8 cellular contexts compared by ENCODE assay signal in genomic region chr1:34742667-34743270, GRCh38. TPM values are rescaled to one million over a fixed set of nuclear protein-coding genes. Genes with fewer than 3 reads are reported as not detected.
DNase-seq lines count a peak whose midpoint lies in the region; ATAC-seq and TF ChIP-seq lines count a peak whose summit lies in the region.

No MANE protein-coding gene starts in this region.

- no peaks in the 10 kb centered on the region for H3K27me3 ChIP-seq in liver (ENCODE audit: control insufficient read depth in 4 of 4, insufficient read depth in 4 of 4, low read length in 3 of 4)

- ATAC-seq in HG03039 (IDR thresholded peaks at IDR 0.05; ENCODE audit: unreplicated experiment) (peak; percentile 70), HG03378 (IDR thresholded peaks at IDR 0.05; ENCODE audit: unreplicated experiment) (no peak)

- TF ChIP-seq CTCF in choroid plexus epithelial cell (conservative IDR thresholded peaks at IDR 0.05; ENCODE audit: low read depth, low read length) (peak; percentile 90), liver (IDR thresholded peaks at IDR 0.05; ENCODE audit: low read depth, low read length, missing input control) (peak; percentile 86)

- no peak overlapping the region for H3K27ac Mint-ChIP-seq in activated CD4-positive, alpha-beta T cell treated with anti-CD3 and anti-CD28 coated beads, Interleukin-2, amount 10 ng/mL, durations not matched to agents 24 days and 14 days

- H3K9me3 Mint-ChIP-seq in activated CD4-positive, alpha-beta T cell treated with anti-CD3 and anti-CD28 coated beads, Interleukin-2, amount 10 ng/mL, durations not matched to agents 24 days and 14 days: no peaks in the 10 kb centered on the region

- peaks cover 0 to 5% (median 2%) of the 10 kb centered on the region in 4 donors for H3K4me1 ChIP-seq in liver (ENCODE audit: control insufficient read depth in 4 of 4, insufficient read depth in 4 of 4, low read length in 3 of 4)

- H3K27me3 Mint-ChIP-seq in activated CD4-positive, alpha-beta T cell treated with anti-CD3 and anti-CD28 coated beads, Interleukin-2, amount 10 ng/mL, durations not matched to agents 24 days and 14 days: peaks cover 1% of the 10 kb centered on the region

- peak; percentile 71 for DNase-seq in G401 (ENCODE audit: low spot score)
- peak; percentile 15 for DNase-seq in NCI-H446 treated with DMSO at 0.1 percent for 48 hours (lab: John Stamatoyannopoulos, UW)
- DNase-seq in activated CD4-positive, alpha-beta T cell treated with anti-CD3 and anti-CD28 coated beads, Interleukin-2, amount 10 ng/mL, durations not matched to agents 24 days and 14 days: peak; percentile 94
- peak; percentile 76 for DNase-seq in choroid plexus epithelial cell (ENCODE audit: low read depth)
- peak; percentile 78 to 85 for DNase-seq in stimulated activated CD4-positive, alpha-beta T cell treated with anti-CD3 and anti-CD28 coated beads, Interleukin-4, amount 100 ng/mL, for 48 hours (ENCODE audit: low read depth in 2 of 2)

- H3K4me1 Mint-ChIP-seq in activated CD4-positive, alpha-beta T cell treated with anti-CD3 and anti-CD28 coated beads, Interleukin-2, amount 10 ng/mL, durations not matched to agents 24 days and 14 days: no peaks in the 10 kb centered on the region

- H3K4me3 ChIP-seq in choroid plexus epithelial cell (ENCODE audit: low read depth, low read length): no peak overlapping the region
- no peak overlapping the region for H3K4me3 ChIP-seq in liver (ENCODE audit: low read depth in 1 of 3, low read length in 3 of 3)

- in situ Hi-C loops in G401 (cut with HindIII; ENCODE audit: low sequenced_read_pairs): no loop called here

- no peak overlapping the region for H3K27ac ChIP-seq in liver (ENCODE audit: low read depth in 1 of 2, low read length in 2 of 2)

- intact Hi-C loops in activated CD4-positive, alpha-beta T cell treated with anti-CD3 and anti-CD28 coated beads, Interleukin-2, amount 10 ng/mL, durations not matched to agents 24 days and 14 days (cut with micrococcal nuclease): loop anchor here (2.0 to 5.0 kb wide), 2 partner anchors 276 to 1110 kb away; no protein-coding TSS in a partner anchor

- WGBS in liver: 13% methylated on average over 16 of the region's 16 CpGs

- no peak overlapping the region for H3K9ac ChIP-seq in liver (ENCODE audit: low read depth in 1 of 2, low read length in 2 of 2)

- no peak overlapping the region for H3K4me3 Mint-ChIP-seq in activated CD4-positive, alpha-beta T cell treated with anti-CD3 and anti-CD28 coated beads, Interleukin-2, amount 10 ng/mL, durations not matched to agents 24 days and 14 days

- H3K9me3 ChIP-seq in liver (ENCODE audit: control insufficient read depth in 4 of 4, low read length in 3 of 4): no peaks in the 10 kb centered on the region

- peak; percentile 89 to 95 for TF ChIP-seq RAD21 in liver (IDR thresholded peaks at IDR 0.05)

- H3K36me3 ChIP-seq in liver (ENCODE audit: control insufficient read depth in 4 of 4, insufficient read depth in 3 of 4, low read depth in 1 of 4, low read length in 3 of 4): no peaks in the 10 kb centered on the region

- H3K36me3 Mint-ChIP-seq in activated CD4-positive, alpha-beta T cell treated with anti-CD3 and anti-CD28 coated beads, Interleukin-2, amount 10 ng/mL, durations not matched to agents 24 days and 14 days (ENCODE audit: low read depth): no peaks in the 10 kb centered on the region

TF ChIP-seq in liver, 16 proteins besides CTCF, POLR2A, EP300 and RAD21:
- no peak for TF ChIP-seq JUND (IDR thresholded peaks at IDR 0.05)
- peak; percentile 37 for TF ChIP-seq HNF4G (IDR thresholded peaks at IDR 0.05)
- no peak for TF ChIP-seq REST (IDR thresholded peaks at IDR 0.05)
- no peak for TF ChIP-seq RXRA (IDR thresholded peaks at IDR 0.05)
- TF ChIP-seq FOXA1 (IDR thresholded peaks at IDR 0.05): no peak
- TF ChIP-seq GABPA (IDR thresholded peaks at IDR 0.05 in 1 of 2, conservative IDR thresholded peaks at IDR 0.05 in 1 of 2): no peak
- TF ChIP-seq SP1 (IDR thresholded peaks at IDR 0.05): no peak
- TF ChIP-seq HNF4A (conservative IDR thresholded peaks at IDR 0.05): peak; percentile 58 to 74
- TF ChIP-seq MAX (IDR thresholded peaks at IDR 0.05): no peak
- TF ChIP-seq YY1 (IDR thresholded peaks at IDR 0.05): no peak

RNA-seq across cellular contexts. Expression of gene GJB5, which starts 12.1 kb away (rescaled TPM):
- 0.24 TPM in 1 of 2 replicates, not detected in the other for total RNA-seq in G401 (2014; rRNA removed; shearing (Covaris generic))
- not detected in 2 replicates for total RNA-seq in activated CD4-positive, alpha-beta T cell treated with anti-CD3 and anti-CD28 coated beads, Interleukin-2, amount 10 ng/mL, durations not matched to agents 24 days and 14 days
- total RNA-seq in liver: not detected
- not detected for polyA plus RNA-seq in liver

RNA-seq across cellular contexts. Expression of gene GJB4, which starts 16.8 kb away (rescaled TPM):
- total RNA-seq in G401 (2014; rRNA removed; shearing (Covaris generic)): not detected in 2 replicates
- total RNA-seq in activated CD4-positive, alpha-beta T cell treated with anti-CD3 and anti-CD28 coated beads, Interleukin-2, amount 10 ng/mL, durations not matched to agents 24 days and 14 days: not detected in 2 replicates
- not detected for total RNA-seq in liver
- polyA plus RNA-seq in liver: not detected

RNA-seq across cellular contexts. Expression of gene GJB3, which starts 38.2 kb away (rescaled TPM):
- not detected in 2 replicates for total RNA-seq in G401 (2014; rRNA removed; shearing (Covaris generic))
- total RNA-seq in activated CD4-positive, alpha-beta T cell treated with anti-CD3 and anti-CD28 coated beads, Interleukin-2, amount 10 ng/mL, durations not matched to agents 24 days and 14 days: not detected in 2 replicates
- total RNA-seq in liver: under 1 TPM in 1 of 2 donors, not detected in 1; 0.33 TPM
- polyA plus RNA-seq in liver: under 1 TPM; 0.15 to 0.17 TPM

RNA-seq across cellular contexts. Expression of gene GJA4, which starts 50.0 kb away (rescaled TPM):
- not detected in 2 replicates for total RNA-seq in G401 (2014; rRNA removed; shearing (Covaris generic))
- total RNA-seq in activated CD4-positive, alpha-beta T cell treated with anti-CD3 and anti-CD28 coated beads, Interleukin-2, amount 10 ng/mL, durations not matched to agents 24 days and 14 days: not detected in 2 replicates
- total RNA-seq in liver: 10 to 100 TPM in 1 of 2 donors, 1 to 10 TPM in 1; 6.1 to 10.6 TPM
- 10 to 100 TPM in 1 of 2 donors, 1 to 10 TPM in 1; 7.9 to 10.3 TPM for polyA plus RNA-seq in liver

Comparison
In these comparisons a context has a peak if more than half of its experiments do, and no peak if none do; other contexts are left out.
1. DNase-seq: peak in every context shown above with its lines; median percentile 94 in activated CD4-positive, alpha-beta T cell treated with anti-CD3 and anti-CD28 coated beads, Interleukin-2, amount 10 ng/mL, durations not matched to agents 24 days and 14 days; 82 in stimulated activated CD4-positive, alpha-beta T cell treated with anti-CD3 and anti-CD28 coated beads, Interleukin-4, amount 100 ng/mL, for 48 hours; 76 in choroid plexus epithelial cell; 71 in G401; 15 in NCI-H446 treated with DMSO at 0.1 percent for 48 hours.